In the genomic region with DNA sequence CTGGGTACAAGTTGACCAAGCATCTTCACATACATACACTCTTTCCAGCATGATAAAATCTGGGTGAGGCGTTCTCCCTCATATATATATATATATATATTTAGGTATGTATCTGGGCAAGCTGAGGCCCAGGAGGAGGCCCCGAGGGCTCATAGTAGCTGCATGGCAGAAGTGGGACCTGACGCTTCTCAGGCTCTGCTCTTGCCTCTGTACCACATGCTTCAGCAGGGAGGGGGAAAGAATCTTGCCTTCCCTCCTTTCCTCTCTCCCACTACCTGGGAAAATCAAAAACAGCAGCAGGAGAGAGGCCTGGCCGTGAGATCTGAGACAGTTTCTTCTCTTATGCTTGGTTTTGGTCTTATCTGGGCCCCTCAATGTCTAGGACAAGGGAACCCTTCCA, we compare ENCODE assay signal across 1 cellular context.
TF ChIP-seq lines count a peak whose summit lies in the region.

No MANE protein-coding gene starts in this region.

TF ChIP-seq in K562, 482 proteins besides CTCF, POLR2A, EP300 and RAD21 (continued from another document):
- TF ChIP-seq, protein P1, sequence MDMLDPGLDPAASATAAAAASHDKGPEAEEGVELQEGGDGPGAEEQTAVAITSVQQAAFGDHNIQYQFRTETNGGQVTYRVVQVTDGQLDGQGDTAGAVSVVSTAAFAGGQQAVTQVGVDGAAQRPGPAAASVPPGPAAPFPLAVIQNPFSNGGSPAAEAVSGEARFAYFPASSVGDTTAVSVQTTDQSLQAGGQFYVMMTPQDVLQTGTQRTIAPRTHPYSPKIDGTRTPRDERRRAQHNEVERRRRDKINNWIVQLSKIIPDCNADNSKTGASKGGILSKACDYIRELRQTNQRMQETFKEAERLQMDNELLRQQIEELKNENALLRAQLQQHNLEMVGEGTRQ (CRISPR knock-in tag; IDR thresholded peaks at IDR 0.05) = no peak
- TF ChIP-seq PTRF (tag; IDR thresholded peaks at IDR 0.05) (no peak), PHTF2 (CRISPR knock-in tag; IDR thresholded peaks at IDR 0.05) (no peak), KLF1 (tag; IDR thresholded peaks at IDR 0.05) (no peak), PYGO2 (tag; IDR thresholded peaks at IDR 0.05) (no peak)
